Comparison of ENCODE assay signal across 8 cellular contexts in genomic region chr4:122922877-122923511, GRCh38. TPM values are rescaled to one million over a fixed set of nuclear protein-coding genes. Genes with fewer than 3 reads are reported as not detected.
DNase-seq lines count a peak whose midpoint lies in the region; ATAC-seq, FAIRE-seq and TF ChIP-seq lines count a peak whose summit lies in the region.

No MANE protein-coding gene starts in this region.

- H3K36me3 Mint-ChIP-seq in T-cell: no peaks in the 10 kb centered on the region

- DNase-seq in GM12892 (ENCODE audit: insufficient read length) (peak; percentile 56), NCI-H1436 (lab: John Stamatoyannopoulos, UW) (peak; percentile 62), T-cell (peak; percentile 69 to 92 (median 86)), amniotic epithelial cell (ENCODE audit: low read depth) (peak; percentile 87), left ventricle myocardium inferior (peak; percentile 82), prostate gland (ENCODE audit: low spot score) (peak; percentile 75), uterus (peak; percentile 83 to 86)

- under 1% methylated on average over 34 of the region's 34 CpGs for WGBS in prostate gland

- peak overlapping the region; percentile 91 for H3K4me3 ChIP-seq in left ventricle myocardium inferior
- H3K4me3 ChIP-seq in prostate gland: peak overlapping the region; percentile 54 to 65
- peak overlapping the region; percentile 76 to 83 for H3K4me3 ChIP-seq in uterus

- no peaks in the 10 kb centered on the region for H3K9me3 Mint-ChIP-seq in T-cell

- H3K27me3 ChIP-seq in left ventricle myocardium inferior (ENCODE audit: low read depth) (no peaks in the 10 kb centered on the region), prostate gland (replicated peaks; ENCODE audit: insufficient read depth) (no peaks in the 10 kb centered on the region), uterus (no peaks in the 10 kb centered on the region)

- CTCF ChIA-PET in T-cell (lab: Charles Lee): interaction anchor here in 1 of 2 donors (1.0 to 1.4 kb wide), 3 partner anchors 8 to 190 kb away, joined by 3 to 12 read pairs (median 5); partner anchors contain the start of gene BBS12

- H3K27ac ChIP-seq in left ventricle myocardium inferior (replicated peaks) (peak overlapping the region; percentile 91), prostate gland (peak overlapping the region; percentile 59), uterus (peak overlapping the region; percentile 79 to 81)

- TF ChIP-seq POLR2A in GM12892 (IDR thresholded peaks at IDR 0.05; ENCODE audit: low read depth, low read length) (peak; percentile 63), prostate gland (IDR thresholded peaks at IDR 0.05) (no peak), uterus (IDR thresholded peaks at IDR 0.05) (peak in 1 of 2 donors; percentile 15)

- TF ChIP-seq CTCF in left ventricle myocardium inferior (IDR thresholded peaks at IDR 0.05; ENCODE audit: borderline replicate concordance): no peak
- peak in 1 of 4 experiments; percentile 6 for TF ChIP-seq CTCF in prostate gland (IDR thresholded peaks at IDR 0.05)
- TF ChIP-seq CTCF in uterus (IDR thresholded peaks at IDR 0.05): no peak

- peaks cover 33% of the 10 kb centered on the region for H3K4me1 ChIP-seq in left ventricle myocardium inferior
- H3K4me1 ChIP-seq in prostate gland (replicated peaks): no peaks in the 10 kb centered on the region
- H3K4me1 ChIP-seq in uterus: peaks cover 0 to 6% of the 10 kb centered on the region in 2 donors

- H3K36me3 ChIP-seq in left ventricle myocardium inferior (peaks cover 5% of the 10 kb centered on the region), prostate gland (no peaks in the 10 kb centered on the region), uterus (no peaks in the 10 kb centered on the region)

- H3K9me3 ChIP-seq in left ventricle myocardium inferior (replicated peaks): no peaks in the 10 kb centered on the region
- H3K9me3 ChIP-seq in prostate gland: no peaks in the 10 kb centered on the region
- no peaks in the 10 kb centered on the region for H3K9me3 ChIP-seq in uterus

- intact Hi-C loops in left ventricle myocardium inferior (cut with micrococcal nuclease): no loop called here
- intact Hi-C loops in prostate gland (cut with DNase I): loop anchor here (10.0 kb wide), 1 partner anchor 188 kb away; the partner anchor contains the start of gene BBS12
- intact Hi-C loops in uterus (cut with DNase I; ENCODE audit: low total_unique reads): loop anchor here (5.0 kb wide), 1 partner anchor 166 kb away; no protein-coding TSS in a partner anchor

- peak overlapping the region in 1 of 3 donors; percentile 99 for H3K4me3 Mint-ChIP-seq in T-cell

- POLR2A ChIA-PET in T-cell (lab: Charles Lee): no interaction called here

- ATAC-seq in HG02798 (IDR thresholded peaks at IDR 0.05; ENCODE audit: poor library complexity, unreplicated experiment) (peak; percentile 98), T-cell (replicated peaks in 1 of 4) (peak; percentile 97 to 98 (median 98))

- H3K27me3 Mint-ChIP-seq in T-cell: no peaks in the 10 kb centered on the region

- peak overlapping the region; percentile 93 to 97 for H3K27ac Mint-ChIP-seq in T-cell

- H3K4me1 Mint-ChIP-seq in T-cell: peaks cover 0 to 13% (median 12%) of the 10 kb centered on the region in 3 donors

- FAIRE-seq in GM12892 (lab: Jason Lieb, UNC): peak; percentile 90

RNA-seq across cellular contexts. Expression of gene NUDT6, which starts 0.6 kb away (rescaled TPM):
- polyA plus RNA-seq in GM12892 (2012; ENCODE audit: missing spikeins): 8.0 TPM
- total RNA-seq in T-cell: 1 to 10 TPM; 1.3 to 4.4 (median 2.3) TPM
- total RNA-seq in left ventricle myocardium inferior: 13.9 TPM
- total RNA-seq in prostate gland: 10 to 100 TPM in 1 of 2 donors, 1 to 10 TPM in 1; 6.6 to 12.4 TPM
- 10 to 100 TPM in 2 of 4 donors, 1 to 10 TPM in 2; 6.9 to 29.4 (median 11.6) TPM for total RNA-seq in uterus

Comparison
In these comparisons a context has a peak if more than half of its experiments do, and no peak if none do; other contexts are left out.
1. Peak in every context shown above with its lines: DNase-seq, ATAC-seq, H3K4me3 ChIP-seq and H3K27ac ChIP-seq.